ENCODE assay signal across 1 cellular context in genomic region chr7:111115966-111116365, GRCh38.
TF ChIP-seq lines count a peak whose summit lies in the region.

No MANE protein-coding gene starts in this region.

TF ChIP-seq in HepG2, 621 proteins besides CTCF, POLR2A, EP300 and RAD21:
- no peak for TF ChIP-seq TP53 (CRISPR knock-in tag; conservative IDR thresholded peaks at IDR 0.05)
- no peak for TF ChIP-seq KLF15 (CRISPR knock-in tag; IDR thresholded peaks at IDR 0.05; ENCODE audit: borderline replicate concordance)
- TF ChIP-seq NFIB (CRISPR knock-in tag; IDR thresholded peaks at IDR 0.05; ENCODE audit: borderline replicate concordance), result no peak
- TF ChIP-seq, protein P1, sequence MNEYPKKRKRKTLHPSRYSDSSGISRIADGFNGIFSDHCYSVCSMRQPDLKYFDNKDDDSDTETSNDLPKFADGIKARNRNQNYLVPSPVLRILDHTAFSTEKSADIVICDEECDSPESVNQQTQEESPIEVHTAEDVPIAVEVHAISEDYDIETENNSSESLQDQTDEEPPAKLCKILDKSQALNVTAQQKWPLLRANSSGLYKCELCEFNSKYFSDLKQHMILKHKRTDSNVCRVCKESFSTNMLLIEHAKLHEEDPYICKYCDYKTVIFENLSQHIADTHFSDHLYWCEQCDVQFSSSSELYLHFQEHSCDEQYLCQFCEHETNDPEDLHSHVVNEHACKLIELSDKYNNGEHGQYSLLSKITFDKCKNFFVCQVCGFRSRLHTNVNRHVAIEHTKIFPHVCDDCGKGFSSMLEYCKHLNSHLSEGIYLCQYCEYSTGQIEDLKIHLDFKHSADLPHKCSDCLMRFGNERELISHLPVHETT (CRISPR knock-in tag; conservative IDR thresholded peaks at IDR 0.05), result no peak
- no peak for TF ChIP-seq GATA4 (IDR thresholded peaks at IDR 0.05; ENCODE audit: borderline replicate concordance, low read depth)
- TF ChIP-seq IRF2 (CRISPR knock-in tag; IDR thresholded peaks at IDR 0.05), result no peak
- TF ChIP-seq ZNF883 (CRISPR knock-in tag; IDR thresholded peaks at IDR 0.05; ENCODE audit: not compliant biosample characterization), result no peak
- no peak for TF ChIP-seq ZNF737 (CRISPR knock-in tag; IDR thresholded peaks at IDR 0.05; ENCODE audit: borderline replicate concordance)
- TF ChIP-seq MAFK (conservative IDR thresholded peaks at IDR 0.05 in 1 of 2, IDR thresholded peaks at IDR 0.05 in 1 of 2; ENCODE audit: low read length in 2 of 2), result no peak
- TF ChIP-seq CBX2 (IDR thresholded peaks at IDR 0.05; ENCODE audit: low read depth, low read length), result no peak
- TF ChIP-seq CBX2 (CRISPR knock-in tag; IDR thresholded peaks at IDR 0.05; ENCODE audit: low read depth), result no peak
TF ChIP-seq in HepG2: peak in this region for 0.
